ENCODE assay signal across 14 cellular contexts in the genomic region with DNA sequence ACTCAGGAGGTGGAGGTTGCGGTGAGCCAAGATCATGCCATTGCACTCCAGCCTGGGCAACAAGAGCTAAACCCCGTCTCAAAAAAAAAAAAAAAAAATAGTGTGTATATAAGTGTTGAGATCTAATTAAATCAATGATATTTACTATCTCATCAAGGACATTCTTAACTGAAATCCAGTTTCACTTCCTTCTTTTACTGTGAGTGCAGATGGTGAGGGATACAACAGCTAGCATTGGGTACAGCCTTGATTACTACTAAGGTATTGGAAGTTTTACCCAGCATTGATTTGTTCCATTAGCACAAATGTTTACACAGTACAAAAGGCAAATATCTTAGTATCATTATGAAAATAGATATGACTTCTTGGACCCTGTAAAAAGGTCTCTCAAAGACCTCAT.
"Had no signal": no experiment of that assay in that cellular context is flagged by ENCODE, and none has a peak within 500 bp of the region (broad histone marks: within the 10 kb centered on the region; RNA-seq: fewer than 3 reads in every experiment).

No MANE protein-coding gene starts in this region.

- H3K36me3 ChIP-seq: ascending aorta, breast epithelium had no signal

- H3K4me3 Mint-ChIP-seq: activated naive CD8-positive, alpha-beta T cell treated with anti-CD3 and anti-CD28 coated beads, Interleukin-2, amount 50 U/mL, for 24 hours; natural killer cell treated with Interleukin-12 subunit alpha and Interleukin-12 subunit beta and Interleukin-15 and Interleukin-18, amount 100 ng/mL, for 72 hours had no signal

- H3K9me3 ChIP-seq: ascending aorta, breast epithelium had no signal

- H3K4me1 ChIP-seq: breast epithelium had no signal

- H3K27ac ChIP-seq: ascending aorta, breast epithelium had no signal

- DNase-seq: activated CD4-positive, alpha-beta T cell treated with anti-CD3 and anti-CD28 coated beads, Interleukin-2, amount 50 U/mL, for 1 hour; activated naive CD4-positive, alpha-beta T cell treated with Interleukin-2 at 50 U/mL for 16 hours; activated naive CD8-positive, alpha-beta T cell treated with anti-CD3 and anti-CD28 coated beads, Interleukin-2, amount 50 U/mL, for 24 hours; activated T-cell treated with anti-CD3 and anti-CD28 coated beads for 4 hours; cerebellar nuclear complex; effector memory CD4-positive, alpha-beta T cell; foreskin fibroblast; mesendoderm; stimulated activated CD4-positive, alpha-beta T cell treated with anti-CD3 and anti-CD28 coated beads, Interleukin-12 subunit alpha, Interleukin-12 subunit beta, amount 100 ng/mL, for 4 hours; stimulated activated CD4-positive, alpha-beta T cell treated with anti-CD3 and anti-CD28 coated beads, Interleukin-2, amount 100 ng/mL, for 24 hours had no signal

- H3K9me3 Mint-ChIP-seq: activated naive CD8-positive, alpha-beta T cell treated with anti-CD3 and anti-CD28 coated beads, Interleukin-2, amount 50 U/mL, for 24 hours had no signal

- H3K27me3 Mint-ChIP-seq: natural killer cell treated with Interleukin-12 subunit alpha and Interleukin-12 subunit beta and Interleukin-15 and Interleukin-18, amount 100 ng/mL, for 72 hours had no signal

- H3K4me3 ChIP-seq: ascending aorta, breast epithelium had no signal

- H3K36me3 Mint-ChIP-seq: natural killer cell treated with Interleukin-12 subunit alpha and Interleukin-12 subunit beta and Interleukin-15 and Interleukin-18, amount 100 ng/mL, for 72 hours had no signal

- H3K27ac Mint-ChIP-seq: activated naive CD8-positive, alpha-beta T cell treated with anti-CD3 and anti-CD28 coated beads, Interleukin-2, amount 50 U/mL, for 24 hours; natural killer cell treated with Interleukin-12 subunit alpha and Interleukin-12 subunit beta and Interleukin-15 and Interleukin-18, amount 100 ng/mL, for 72 hours had no signal

- ATAC-seq: activated CD4-positive, CD25-positive, alpha-beta regulatory T cell treated with anti-CD3 and anti-CD28 coated beads, Interleukin-2, amount 50 U/mL, for 24 hours; activated naive CD8-positive, alpha-beta T cell treated with anti-CD3 and anti-CD28 coated beads, Interleukin-2, amount 50 U/mL, for 24 hours; natural killer cell treated with Interleukin-12 subunit alpha and Interleukin-12 subunit beta and Interleukin-15 and Interleukin-18, amount 100 ng/mL, for 72 hours had no signal

- H3K4me1 Mint-ChIP-seq: activated naive CD8-positive, alpha-beta T cell treated with anti-CD3 and anti-CD28 coated beads, Interleukin-2, amount 50 U/mL, for 24 hours had no signal

- H3K27me3 ChIP-seq: ascending aorta, breast epithelium had no signal
